In genomic region chr2:73235315-73236028, GRCh38 we compare ENCODE assay signal across 2 cellular contexts.
TF ChIP-seq lines count a peak whose summit lies in the region.

No MANE protein-coding gene starts in this region.

TF ChIP-seq in SK-N-SH, 30 proteins besides CTCF, POLR2A, EP300 and RAD21 (continued from another document):
- no peak for TF ChIP-seq NFIC (IDR thresholded peaks at IDR 0.05; ENCODE audit: borderline replicate concordance)
- TF ChIP-seq RXRA (IDR thresholded peaks at IDR 0.05; ENCODE audit: borderline replicate concordance, low read depth), result no peak
- TF ChIP-seq USF1 (IDR thresholded peaks at IDR 0.05; ENCODE audit: borderline replicate concordance, low read depth), result no peak
- no peak for TF ChIP-seq NRF1 (IDR thresholded peaks at IDR 0.05; ENCODE audit: low read depth, low read length)
- no peak for TF ChIP-seq JUND (IDR thresholded peaks at IDR 0.05)
- no peak for TF ChIP-seq REST (IDR thresholded peaks at IDR 0.05; ENCODE audit: low read depth, low read length)
- no peak for TF ChIP-seq FOXJ3 (CRISPR knock-in tag; IDR thresholded peaks at IDR 0.05)
- no peak for TF ChIP-seq FOXM1 (IDR thresholded peaks at IDR 0.05; ENCODE audit: low read depth)
- TF ChIP-seq ZBTB33 (IDR thresholded peaks at IDR 0.05; ENCODE audit: borderline replicate concordance, low read depth), result no peak
- no peak for TF ChIP-seq RCOR1 (IDR thresholded peaks at IDR 0.05; ENCODE audit: low read length)
- no peak for TF ChIP-seq ELF1 (IDR thresholded peaks at IDR 0.05)
- no peak for TF ChIP-seq CHD2 (IDR thresholded peaks at IDR 0.05; ENCODE audit: low read length, partially characterized antibody)
TF ChIP-seq in SK-N-SH: peak in this region for 0.

TF ChIP-seq in SK-N-SH treated with all-trans-retinoic acid at 6 μM for 48 hours, 23 proteins besides CTCF, POLR2A, EP300 and RAD21 (continued from another document):
- TF ChIP-seq CREB5 (CRISPR knock-in tag; IDR thresholded peaks at IDR 0.05; ENCODE audit: low read depth), result no peak
- no peak for TF ChIP-seq POU6F1 (CRISPR knock-in tag; IDR thresholded peaks at IDR 0.05; ENCODE audit: borderline replicate concordance, low read depth)
- no peak for TF ChIP-seq ZC3H10 (CRISPR knock-in tag; IDR thresholded peaks at IDR 0.05)
- no peak for TF ChIP-seq ZFP3 (CRISPR knock-in tag; IDR thresholded peaks at IDR 0.05)
- TF ChIP-seq OSR1 (CRISPR knock-in tag; IDR thresholded peaks at IDR 0.05), result no peak
